ENCODE assay signal across 11 cellular contexts in the genomic region with DNA sequence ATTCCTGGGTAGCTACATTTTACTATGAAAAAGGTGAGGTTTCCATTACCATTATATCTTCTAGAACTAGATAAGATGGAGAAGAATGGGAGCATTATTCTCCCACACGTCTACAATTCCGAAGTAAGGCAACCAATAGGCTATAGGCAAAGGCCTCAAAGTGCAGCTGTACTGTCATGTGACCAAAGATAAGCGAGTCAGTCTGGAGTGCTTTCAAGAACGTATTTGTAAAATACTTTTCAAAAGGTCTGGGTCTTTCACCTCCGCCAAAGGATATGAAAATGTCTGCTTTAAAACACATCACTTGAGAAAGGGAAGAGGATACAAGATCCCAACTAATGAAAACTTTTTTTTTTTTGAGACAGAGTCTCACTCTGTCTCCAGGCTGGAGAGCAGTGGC.
"Had no signal": no experiment of that assay in that cellular context is flagged by ENCODE, and none has a peak within 500 bp of the region (broad histone marks: within the 10 kb centered on the region; RNA-seq: fewer than 3 reads in every experiment).

No MANE protein-coding gene starts in this region.

- FAIRE-seq: H1, H54 had no signal

- H3K4me3 Mint-ChIP-seq: GM23338, H9, HFFc6 had no signal

- H3K9ac ChIP-seq: GM23248 had no signal

- ATAC-seq: GM23338, HCT116 had no signal

- H3K36me3 ChIP-seq: HAP-1 had no signal

- H3K4me3 ChIP-seq: GM23248, GM23338, HAP-1 had no signal

- H2AFZ ChIP-seq: GM23248, GM23338 had no signal

- H3K9me3 Mint-ChIP-seq: HFFc6 had no signal

- H3K27ac Mint-ChIP-seq: GM23338, H9, HFFc6 had no signal

- DNase-seq: GM23248, GOT3, H7, H9, HCEC 1CT, HFFc6 had no signal

- H3K27ac ChIP-seq: GM23248 had no signal

- H3K4me2 ChIP-seq: GM23338 had no signal
